11 cellular contexts compared by ENCODE assay signal in genomic region chr7:126574838-126575250, GRCh38.
DNase-seq lines count a peak whose midpoint lies in the region; ATAC-seq and TF ChIP-seq lines count a peak whose summit lies in the region.
"Had no signal": no experiment of that assay in that cellular context is flagged by ENCODE, and none has a peak within 500 bp of the region (broad histone marks: within the 10 kb centered on the region; RNA-seq: fewer than 3 reads in every experiment).

No MANE protein-coding gene starts in this region.

- H3K27me3 ChIP-seq in left lung = no peaks in the 10 kb centered on the region

- no peak overlapping the region for H3K27ac ChIP-seq in left lung
- H3K27ac ChIP-seq: C4-2B had no signal

- intact Hi-C loops in left lung (cut with DNase I) = no loop called here

- H3K9me3 ChIP-seq in left lung = no peaks in the 10 kb centered on the region

- in situ Hi-C loops in astrocyte of the spinal cord (cut with HindIII; ENCODE audit: low sequenced_read_pairs) = no loop called here

- no peaks in the 10 kb centered on the region for H3K36me3 ChIP-seq in left lung

- TF ChIP-seq CTCF in astrocyte of the spinal cord (IDR thresholded peaks at IDR 0.05; ENCODE audit: low read depth, low read length) = no peak
- no peak for TF ChIP-seq CTCF in left lung (IDR thresholded peaks at IDR 0.05)

- peak; percentile 44 for DNase-seq in EL
- peak; percentile 82 for DNase-seq in LHCN-M2 (ENCODE audit: low read depth)
- DNase-seq in astrocyte of the spinal cord (ENCODE audit: low read depth, low spot score) = peak; percentile 53
- peak in 1 of 2 donors; percentile 32 for DNase-seq in left lung
- DNase-seq in C1 segment of cervical spinal cord (lab: John Stamatoyannopoulos, UW) = no peak
- DNase-seq: activated CD4-positive, alpha-beta memory T cell treated with anti-CD3 and anti-CD28 coated beads for 36 hours; stimulated activated naive CD4-positive, alpha-beta T cell treated with Interleukin-2 at 50 U/mL for 16 hours had no signal

- ATAC-seq in left lung = peak; percentile 44
- ATAC-seq in HG03097 (IDR thresholded peaks at IDR 0.05; ENCODE audit: low FRiP score, unreplicated experiment) = no peak
- no peak for ATAC-seq in HG03280 (IDR thresholded peaks at IDR 0.05; ENCODE audit: unreplicated experiment)
- no peak for ATAC-seq in HG02840 (IDR thresholded peaks at IDR 0.05; ENCODE audit: low FRiP score, unreplicated experiment)

- no peaks in the 10 kb centered on the region for H3K4me1 ChIP-seq in left lung

- H3K4me3 ChIP-seq in astrocyte of the spinal cord (ENCODE audit: low read depth, low read length) (no peak overlapping the region), left lung (no peak overlapping the region)

Comparison
In these comparisons a context has a peak if more than half of its experiments do, and no peak if none do; other contexts are left out.
1. DNase-seq: peak in EL (single experiment), LHCN-M2 (single experiment) and astrocyte of the spinal cord (single experiment); none in C1 segment of cervical spinal cord (0 of 14).